1 cellular context compared by ENCODE assay signal in the genomic region with DNA sequence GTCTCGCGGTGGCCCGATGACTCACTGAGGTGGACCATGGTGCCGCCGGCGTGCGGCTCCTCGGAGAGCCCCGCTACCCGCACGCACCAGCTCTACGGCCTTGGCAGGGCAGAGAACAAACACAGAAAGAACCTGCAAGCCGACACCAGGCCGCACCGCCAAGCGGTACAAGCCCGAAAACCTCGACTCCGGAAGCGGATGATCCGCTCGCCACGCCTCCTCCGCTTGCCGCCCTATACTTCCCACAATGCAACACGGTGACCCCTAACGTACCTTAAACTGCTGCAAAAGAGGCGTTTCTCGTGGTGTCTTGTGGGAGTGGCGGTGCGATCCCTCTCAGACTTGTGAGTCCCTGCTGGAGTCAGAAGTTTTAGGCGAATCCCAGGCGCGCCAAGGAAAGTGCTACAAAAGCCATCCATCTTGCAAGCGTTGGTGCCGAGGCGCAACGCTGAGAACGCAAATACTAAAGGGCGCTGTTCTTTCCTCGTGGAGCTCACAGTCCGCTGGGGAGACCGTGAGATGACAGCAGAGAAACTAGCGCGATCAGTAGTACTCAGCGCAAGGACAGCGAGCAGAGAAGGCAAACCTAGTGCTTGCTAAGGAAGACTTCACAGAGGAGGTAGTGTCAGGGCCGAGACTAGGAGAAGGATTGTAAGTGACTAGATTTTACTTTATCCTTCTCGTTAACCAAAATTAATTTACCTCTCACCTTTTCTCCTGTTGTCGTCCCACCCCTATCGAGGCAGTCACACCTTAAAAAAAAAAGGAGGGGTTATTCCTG.
TF ChIP-seq lines count a peak whose summit lies in the region.

A gene (minus strand): TSS at position 200 of the 781 bp plus-strand sequence. CDS start 162 bp downstream, at position 38.

TF ChIP-seq in K562, 482 proteins besides CTCF, POLR2A, EP300 and RAD21 (continued from another document and continues in another):
- TF ChIP-seq, protein P1, sequence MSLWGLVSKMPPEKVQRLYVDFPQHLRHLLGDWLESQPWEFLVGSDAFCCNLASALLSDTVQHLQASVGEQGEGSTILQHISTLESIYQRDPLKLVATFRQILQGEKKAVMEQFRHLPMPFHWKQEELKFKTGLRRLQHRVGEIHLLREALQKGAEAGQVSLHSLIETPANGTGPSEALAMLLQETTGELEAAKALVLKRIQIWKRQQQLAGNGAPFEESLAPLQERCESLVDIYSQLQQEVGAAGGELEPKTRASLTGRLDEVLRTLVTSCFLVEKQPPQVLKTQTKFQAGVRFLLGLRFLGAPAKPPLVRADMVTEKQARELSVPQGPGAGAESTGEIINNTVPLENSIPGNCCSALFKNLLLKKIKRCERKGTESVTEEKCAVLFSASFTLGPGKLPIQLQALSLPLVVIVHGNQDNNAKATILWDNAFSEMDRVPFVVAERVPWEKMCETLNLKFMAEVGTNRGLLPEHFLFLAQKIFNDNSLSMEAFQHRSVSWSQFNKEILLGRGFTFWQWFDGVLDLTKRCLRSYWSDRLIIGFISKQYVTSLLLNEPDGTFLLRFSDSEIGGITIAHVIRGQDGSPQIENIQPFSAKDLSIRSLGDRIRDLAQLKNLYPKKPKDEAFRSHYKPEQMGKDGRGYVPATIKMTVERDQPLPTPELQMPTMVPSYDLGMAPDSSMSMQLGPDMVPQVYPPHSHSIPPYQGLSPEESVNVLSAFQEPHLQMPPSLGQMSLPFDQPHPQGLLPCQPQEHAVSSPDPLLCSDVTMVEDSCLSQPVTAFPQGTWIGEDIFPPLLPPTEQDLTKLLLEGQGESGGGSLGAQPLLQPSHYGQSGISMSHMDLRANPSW (CRISPR knock-in tag; IDR thresholded peaks at IDR 0.05) = peak; percentile 55; the same call in 1 of the 2 replicates
- TF ChIP-seq, protein P2, sequence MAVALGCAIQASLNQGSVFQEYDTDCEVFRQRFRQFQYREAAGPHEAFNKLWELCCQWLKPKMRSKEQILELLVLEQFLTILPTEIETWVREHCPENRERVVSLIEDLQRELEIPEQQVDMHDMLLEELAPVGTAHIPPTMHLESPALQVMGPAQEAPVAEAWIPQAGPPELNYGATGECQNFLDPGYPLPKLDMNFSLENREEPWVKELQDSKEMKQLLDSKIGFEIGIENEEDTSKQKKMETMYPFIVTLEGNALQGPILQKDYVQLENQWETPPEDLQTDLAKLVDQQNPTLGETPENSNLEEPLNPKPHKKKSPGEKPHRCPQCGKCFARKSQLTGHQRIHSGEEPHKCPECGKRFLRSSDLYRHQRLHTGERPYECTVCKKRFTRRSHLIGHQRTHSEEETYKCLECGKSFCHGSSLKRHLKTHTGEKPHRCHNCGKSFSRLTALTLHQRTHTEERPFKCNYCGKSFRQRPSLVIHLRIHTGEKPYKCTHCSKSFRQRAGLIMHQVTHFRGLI (CRISPR knock-in tag; IDR thresholded peaks at IDR 0.05) = no peak
- TF ChIP-seq SRSF3 (IDR thresholded peaks at IDR 0.05; ENCODE audit: insufficient read depth, low read length) (no peak), U2AF2 (optimal IDR thresholded peaks at IDR 0.05; ENCODE audit: low read depth, low read length) (no peak), NEUROD1 (IDR thresholded peaks at IDR 0.05; ENCODE audit: borderline replicate concordance, low read depth, low read length, partially characterized antibody) (no peak), POLR2B (IDR thresholded peaks at IDR 0.05; ENCODE audit: low read depth, partially characterized antibody) (peak; percentile 95), ZNF780A (CRISPR knock-in tag; IDR thresholded peaks at IDR 0.05) (no peak), JUN (IDR thresholded peaks at IDR 0.05; ENCODE audit: borderline replicate concordance, low read depth, low read length) (peak; percentile 57), JUN (CRISPR knock-in tag; IDR thresholded peaks at IDR 0.05; ENCODE audit: borderline replicate concordance) (peak; percentile 81; the same call in 1 of the 2 replicates), KDM5B (IDR thresholded peaks at IDR 0.05; ENCODE audit: insufficient replicate concordance, low read depth, low read length) (peak; percentile 94), CTBP1 (IDR thresholded peaks at IDR 0.05; ENCODE audit: borderline replicate concordance) (peak; percentile 87), RBM17 (IDR thresholded peaks at IDR 0.05; ENCODE audit: borderline replicate concordance, low read depth, low read length) (no peak), KLF6 (CRISPR knock-in tag; IDR thresholded peaks at IDR 0.05; ENCODE audit: borderline replicate concordance) (no peak; the same call in 1 of the 2 replicates), ZNF586 (CRISPR knock-in tag; conservative IDR thresholded peaks at IDR 0.05) (0 out of 2 replicates have a peak, but pooled peaks have one; percentile 11), COPS2 (conservative IDR thresholded peaks at IDR 0.05) (no peak), PRMT5 (CRISPR knock-in tag; IDR thresholded peaks at IDR 0.05) (no peak), NCOA2 (IDR thresholded peaks at IDR 0.05; ENCODE audit: partially characterized antibody in 2 of 2) (no peak), MYNN (IDR thresholded peaks at IDR 0.05) (0 out of 2 replicates have a peak, but pooled peaks have one; percentile 73), MYNN (CRISPR knock-in tag; IDR thresholded peaks at IDR 0.05) (no peak), ARNT (IDR thresholded peaks at IDR 0.05) (no peak; a peak in 3 of 4 replicates), EGR1 (conservative IDR thresholded peaks at IDR 0.05) (no peak), ZNF696 (CRISPR knock-in tag; conservative IDR thresholded peaks at IDR 0.05) (0 out of 2 replicates have a peak, but pooled peaks have one; percentile 65), MCM2 (IDR thresholded peaks at IDR 0.05; ENCODE audit: low read depth) (no peak), STAT5B (CRISPR knock-in tag; IDR thresholded peaks at IDR 0.05) (no peak), ADNP (tag; IDR thresholded peaks at IDR 0.05) (no peak), RBM14 (IDR thresholded peaks at IDR 0.05; ENCODE audit: borderline replicate concordance, insufficient read depth, low read depth, low read length) (no peak), NFIX (CRISPR knock-in tag; IDR thresholded peaks at IDR 0.05; ENCODE audit: low read depth) (0 out of 2 replicates have a peak, but pooled peaks have one; percentile 7), GTF2E2 (tag; IDR thresholded peaks at IDR 0.05) (peak; percentile 59), PHF20 (IDR thresholded peaks at IDR 0.05; ENCODE audit: partially characterized antibody) (peak; percentile 89), HIVEP1 (CRISPR knock-in tag; IDR thresholded peaks at IDR 0.05) (no peak), SRSF1 (IDR thresholded peaks at IDR 0.05; ENCODE audit: low read depth, low read length) (no peak), PCBP2 (IDR thresholded peaks at IDR 0.05; ENCODE audit: low read depth, low read length, poor library complexity, severe bottlenecking) (no peak), HEY1 (CRISPR knock-in tag; IDR thresholded peaks at IDR 0.05; ENCODE audit: borderline replicate concordance) (no peak), TARDBP (IDR thresholded peaks at IDR 0.05) (no peak; the same call in 1 of the 2 replicates), ESRRA (IDR thresholded peaks at IDR 0.05; ENCODE audit: borderline replicate concordance, low read depth) (peak; percentile 89), SP1 (CRISPR knock-in tag; IDR thresholded peaks at IDR 0.05) (peak; percentile 97), EP400 (IDR thresholded peaks at IDR 0.05) (peak; percentile 98), CBX5 (IDR thresholded peaks at IDR 0.05; ENCODE audit: borderline replicate concordance, low read depth) (0 out of 2 replicates have a peak, but pooled peaks have one; percentile 34), CHD1 (IDR thresholded peaks at IDR 0.05; ENCODE audit: low read length) (peak; percentile 54), CHD2 (IDR thresholded peaks at IDR 0.05; ENCODE audit: low read depth, low read length) (peak; percentile 77)
- TF ChIP-seq, protein P3, sequence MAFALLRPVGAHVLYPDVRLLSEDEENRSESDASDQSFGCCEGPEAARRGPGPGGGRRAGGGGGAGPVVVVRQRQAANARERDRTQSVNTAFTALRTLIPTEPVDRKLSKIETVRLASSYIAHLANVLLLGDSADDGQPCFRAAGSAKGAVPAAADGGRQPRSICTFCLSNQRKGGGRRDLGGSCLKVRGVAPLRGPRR (CRISPR knock-in tag; IDR thresholded peaks at IDR 0.05) = 0 out of 2 replicates have a peak, but pooled peaks have one; percentile 70
- TF ChIP-seq, protein P4, sequence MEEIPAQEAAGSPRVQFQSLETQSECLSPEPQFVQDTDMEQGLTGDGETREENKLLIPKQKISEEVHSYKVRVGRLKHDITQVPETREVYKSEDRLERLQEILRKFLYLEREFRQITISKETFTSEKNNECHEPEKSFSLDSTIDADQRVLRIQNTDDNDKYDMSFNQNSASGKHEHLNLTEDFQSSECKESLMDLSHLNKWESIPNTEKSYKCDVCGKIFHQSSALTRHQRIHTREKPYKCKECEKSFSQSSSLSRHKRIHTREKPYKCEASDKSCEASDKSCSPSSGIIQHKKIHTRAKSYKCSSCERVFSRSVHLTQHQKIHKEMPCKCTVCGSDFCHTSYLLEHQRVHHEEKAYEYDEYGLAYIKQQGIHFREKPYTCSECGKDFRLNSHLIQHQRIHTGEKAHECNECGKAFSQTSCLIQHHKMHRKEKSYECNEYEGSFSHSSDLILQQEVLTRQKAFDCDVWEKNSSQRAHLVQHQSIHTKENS (CRISPR knock-in tag; IDR thresholded peaks at IDR 0.05) = no peak
- TF ChIP-seq, protein P5, sequence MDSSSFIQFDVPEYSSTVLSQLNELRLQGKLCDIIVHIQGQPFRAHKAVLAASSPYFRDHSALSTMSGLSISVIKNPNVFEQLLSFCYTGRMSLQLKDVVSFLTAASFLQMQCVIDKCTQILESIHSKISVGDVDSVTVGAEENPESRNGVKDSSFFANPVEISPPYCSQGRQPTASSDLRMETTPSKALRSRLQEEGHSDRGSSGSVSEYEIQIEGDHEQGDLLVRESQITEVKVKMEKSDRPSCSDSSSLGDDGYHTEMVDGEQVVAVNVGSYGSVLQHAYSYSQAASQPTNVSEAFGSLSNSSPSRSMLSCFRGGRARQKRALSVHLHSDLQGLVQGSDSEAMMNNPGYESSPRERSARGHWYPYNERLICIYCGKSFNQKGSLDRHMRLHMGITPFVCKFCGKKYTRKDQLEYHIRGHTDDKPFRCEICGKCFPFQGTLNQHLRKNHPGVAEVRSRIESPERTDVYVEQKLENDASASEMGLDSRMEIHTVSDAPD (CRISPR knock-in tag; IDR thresholded peaks at IDR 0.05) = no peak
- TF ChIP-seq, protein P6, sequence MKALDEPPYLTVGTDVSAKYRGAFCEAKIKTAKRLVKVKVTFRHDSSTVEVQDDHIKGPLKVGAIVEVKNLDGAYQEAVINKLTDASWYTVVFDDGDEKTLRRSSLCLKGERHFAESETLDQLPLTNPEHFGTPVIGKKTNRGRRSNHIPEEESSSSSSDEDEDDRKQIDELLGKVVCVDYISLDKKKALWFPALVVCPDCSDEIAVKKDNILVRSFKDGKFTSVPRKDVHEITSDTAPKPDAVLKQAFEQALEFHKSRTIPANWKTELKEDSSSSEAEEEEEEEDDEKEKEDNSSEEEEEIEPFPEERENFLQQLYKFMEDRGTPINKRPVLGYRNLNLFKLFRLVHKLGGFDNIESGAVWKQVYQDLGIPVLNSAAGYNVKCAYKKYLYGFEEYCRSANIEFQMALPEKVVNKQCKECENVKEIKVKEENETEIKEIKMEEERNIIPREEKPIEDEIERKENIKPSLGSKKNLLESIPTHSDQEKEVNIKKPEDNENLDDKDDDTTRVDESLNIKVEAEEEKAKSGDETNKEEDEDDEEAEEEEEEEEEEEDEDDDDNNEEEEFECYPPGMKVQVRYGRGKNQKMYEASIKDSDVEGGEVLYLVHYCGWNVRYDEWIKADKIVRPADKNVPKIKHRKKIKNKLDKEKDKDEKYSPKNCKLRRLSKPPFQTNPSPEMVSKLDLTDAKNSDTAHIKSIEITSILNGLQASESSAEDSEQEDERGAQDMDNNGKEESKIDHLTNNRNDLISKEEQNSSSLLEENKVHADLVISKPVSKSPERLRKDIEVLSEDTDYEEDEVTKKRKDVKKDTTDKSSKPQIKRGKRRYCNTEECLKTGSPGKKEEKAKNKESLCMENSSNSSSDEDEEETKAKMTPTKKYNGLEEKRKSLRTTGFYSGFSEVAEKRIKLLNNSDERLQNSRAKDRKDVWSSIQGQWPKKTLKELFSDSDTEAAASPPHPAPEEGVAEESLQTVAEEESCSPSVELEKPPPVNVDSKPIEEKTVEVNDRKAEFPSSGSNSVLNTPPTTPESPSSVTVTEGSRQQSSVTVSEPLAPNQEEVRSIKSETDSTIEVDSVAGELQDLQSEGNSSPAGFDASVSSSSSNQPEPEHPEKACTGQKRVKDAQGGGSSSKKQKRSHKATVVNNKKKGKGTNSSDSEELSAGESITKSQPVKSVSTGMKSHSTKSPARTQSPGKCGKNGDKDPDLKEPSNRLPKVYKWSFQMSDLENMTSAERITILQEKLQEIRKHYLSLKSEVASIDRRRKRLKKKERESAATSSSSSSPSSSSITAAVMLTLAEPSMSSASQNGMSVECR (CRISPR knock-in tag; IDR thresholded peaks at IDR 0.05) = peak; percentile 88
- TF ChIP-seq, protein P7, sequence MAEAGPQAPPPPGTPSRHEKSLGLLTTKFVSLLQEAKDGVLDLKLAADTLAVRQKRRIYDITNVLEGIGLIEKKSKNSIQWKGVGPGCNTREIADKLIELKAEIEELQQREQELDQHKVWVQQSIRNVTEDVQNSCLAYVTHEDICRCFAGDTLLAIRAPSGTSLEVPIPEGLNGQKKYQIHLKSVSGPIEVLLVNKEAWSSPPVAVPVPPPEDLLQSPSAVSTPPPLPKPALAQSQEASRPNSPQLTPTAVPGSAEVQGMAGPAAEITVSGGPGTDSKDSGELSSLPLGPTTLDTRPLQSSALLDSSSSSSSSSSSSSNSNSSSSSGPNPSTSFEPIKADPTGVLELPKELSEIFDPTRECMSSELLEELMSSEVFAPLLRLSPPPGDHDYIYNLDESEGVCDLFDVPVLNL (CRISPR knock-in tag; IDR thresholded peaks at IDR 0.05; ENCODE audit: low read depth) = peak; percentile 24; the same call in 1 of the 2 replicates
- TF ChIP-seq, protein P8, sequence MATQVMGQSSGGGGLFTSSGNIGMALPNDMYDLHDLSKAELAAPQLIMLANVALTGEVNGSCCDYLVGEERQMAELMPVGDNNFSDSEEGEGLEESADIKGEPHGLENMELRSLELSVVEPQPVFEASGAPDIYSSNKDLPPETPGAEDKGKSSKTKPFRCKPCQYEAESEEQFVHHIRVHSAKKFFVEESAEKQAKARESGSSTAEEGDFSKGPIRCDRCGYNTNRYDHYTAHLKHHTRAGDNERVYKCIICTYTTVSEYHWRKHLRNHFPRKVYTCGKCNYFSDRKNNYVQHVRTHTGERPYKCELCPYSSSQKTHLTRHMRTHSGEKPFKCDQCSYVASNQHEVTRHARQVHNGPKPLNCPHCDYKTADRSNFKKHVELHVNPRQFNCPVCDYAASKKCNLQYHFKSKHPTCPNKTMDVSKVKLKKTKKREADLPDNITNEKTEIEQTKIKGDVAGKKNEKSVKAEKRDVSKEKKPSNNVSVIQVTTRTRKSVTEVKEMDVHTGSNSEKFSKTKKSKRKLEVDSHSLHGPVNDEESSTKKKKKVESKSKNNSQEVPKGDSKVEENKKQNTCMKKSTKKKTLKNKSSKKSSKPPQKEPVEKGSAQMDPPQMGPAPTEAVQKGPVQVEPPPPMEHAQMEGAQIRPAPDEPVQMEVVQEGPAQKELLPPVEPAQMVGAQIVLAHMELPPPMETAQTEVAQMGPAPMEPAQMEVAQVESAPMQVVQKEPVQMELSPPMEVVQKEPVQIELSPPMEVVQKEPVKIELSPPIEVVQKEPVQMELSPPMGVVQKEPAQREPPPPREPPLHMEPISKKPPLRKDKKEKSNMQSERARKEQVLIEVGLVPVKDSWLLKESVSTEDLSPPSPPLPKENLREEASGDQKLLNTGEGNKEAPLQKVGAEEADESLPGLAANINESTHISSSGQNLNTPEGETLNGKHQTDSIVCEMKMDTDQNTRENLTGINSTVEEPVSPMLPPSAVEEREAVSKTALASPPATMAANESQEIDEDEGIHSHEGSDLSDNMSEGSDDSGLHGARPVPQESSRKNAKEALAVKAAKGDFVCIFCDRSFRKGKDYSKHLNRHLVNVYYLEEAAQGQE (CRISPR knock-in tag; IDR thresholded peaks at IDR 0.05; ENCODE audit: low read depth) = 0 out of 2 replicates have a peak, but pooled peaks have one; percentile 58
